Comparison of ENCODE assay signal across 16 cellular contexts in the genomic region with DNA sequence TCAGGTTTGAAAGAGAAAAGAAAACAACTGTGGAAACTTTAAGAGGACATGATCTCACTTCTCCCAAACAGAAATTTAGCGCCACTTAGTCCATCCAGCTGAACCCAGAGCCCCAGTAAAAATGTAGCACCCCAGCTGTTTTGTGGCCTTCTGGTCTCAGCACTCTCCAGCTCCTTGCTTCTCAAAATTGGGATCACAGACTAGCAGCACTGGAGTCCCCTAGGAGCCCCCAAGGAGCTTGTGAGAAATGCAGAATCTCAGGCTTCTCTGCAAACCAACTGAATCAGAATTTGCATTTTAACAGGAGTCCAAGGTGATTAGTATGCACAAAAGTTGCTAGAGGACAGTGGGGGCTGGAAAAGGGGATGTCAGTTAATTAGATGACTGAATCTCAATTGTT.
A peak's percentile ranks its signal among the peaks of the same experiment; 100 is the strongest.
DNase-seq lines count a peak whose midpoint lies in the region; ATAC-seq and TF ChIP-seq lines count a peak whose summit lies in the region.
"Had no signal": no experiment of that assay in that cellular context is flagged by ENCODE, and none has a peak within 500 bp of the region (broad histone marks: within the 10 kb centered on the region; RNA-seq: fewer than 3 reads in every experiment).

No MANE protein-coding gene starts in this region.

- H2AFZ ChIP-seq in OCI-LY3 (ENCODE audit: low read depth, low read length) (no peak overlapping the region), neuronal stem cell (ENCODE audit: low read length) (peak overlapping the region; percentile 42)
- H2AFZ ChIP-seq: GM23248 had no signal

- no peak overlapping the region for H3K27ac ChIP-seq in OCI-LY3 (ENCODE audit: low read length)
- no peak overlapping the region for H3K27ac ChIP-seq in neuronal stem cell (replicated peaks; ENCODE audit: low read length)
- H3K27ac ChIP-seq in gastrocnemius medialis = no peak overlapping the region
- H3K27ac ChIP-seq: GM23248 had no signal

- H3K9ac ChIP-seq in OCI-LY3 (ENCODE audit: low read length) = no peak overlapping the region; the same call in 1 of the 2 replicates
- no peak overlapping the region for H3K9ac ChIP-seq in neuronal stem cell (ENCODE audit: low read depth, low read length, poor library complexity)
- H3K9ac ChIP-seq: GM23248 had no signal

- H2AK5ac ChIP-seq in neuronal stem cell (ENCODE audit: low read depth, low read length) = no peak overlapping the region

- no peak overlapping the region for H4K8ac ChIP-seq in neuronal stem cell (ENCODE audit: low read depth, low read length)

- H3K4ac ChIP-seq in neuronal stem cell (ENCODE audit: low read length) = no peak overlapping the region

- no peak overlapping the region for H4K91ac ChIP-seq in neuronal stem cell (ENCODE audit: low read depth, low read length, poor library complexity)

- H2BK15ac ChIP-seq in neuronal stem cell (ENCODE audit: low read length) = no peak overlapping the region

- TF ChIP-seq POLR2A in gastrocnemius medialis (IDR thresholded peaks at IDR 0.05) = no peak

- intact Hi-C loops in gastrocnemius medialis (cut with DNase I; ENCODE audit: low total_unique reads) (no loop called here), left cardiac atrium (cut with DNase I) (no loop called here)

- H3K36me3 ChIP-seq in H7 (replicated peaks; ENCODE audit: control insufficient read depth, insufficient read depth, low read length) (no peaks in the 10 kb centered on the region), OCI-LY3 (replicated peaks; ENCODE audit: low read depth, low read length) (no peaks in the 10 kb centered on the region), neuronal stem cell (replicated peaks in 1 of 2; ENCODE audit: control insufficient read depth in 2 of 2, insufficient read depth in 2 of 2, low read length in 2 of 2) (no peaks in the 10 kb centered on the region), gastrocnemius medialis (no peaks in the 10 kb centered on the region)
- H3K36me3 ChIP-seq: MG63 had no signal

- no peak overlapping the region for H2BK5ac ChIP-seq in neuronal stem cell (ENCODE audit: low read length)

- H3K79me1 ChIP-seq in neuronal stem cell (ENCODE audit: low read depth, low read length) = no peaks in the 10 kb centered on the region

- DNase-seq in H7 = peak; percentile 6
- no peak for DNase-seq in glutamatergic neuron
- no peak for DNase-seq in neuronal stem cell (ENCODE audit: low spot score)
- no peak for DNase-seq in gastrocnemius medialis
- no peak for DNase-seq in left cardiac atrium
- DNase-seq: Caco-2, DMS53, GM23248, Karpas-422, MG63, NCI-H1092 had no signal

- H3K27me3 Mint-ChIP-seq in glutamatergic neuron (ENCODE audit: unreplicated experiment) = no peaks in the 10 kb centered on the region

- no peak overlapping the region for H3K23ac ChIP-seq in neuronal stem cell (ENCODE audit: low read depth, low read length, poor library complexity)

- H3K4me3 ChIP-seq in H7 (ENCODE audit: insufficient read depth, low read depth, low read length) (no peak overlapping the region), OCI-LY3 (ENCODE audit: low read length) (no peak overlapping the region), neuronal stem cell (ENCODE audit: low read length in 2 of 2) (no peak overlapping the region), gastrocnemius medialis (no peak overlapping the region)
- H3K4me3 ChIP-seq: GM23248, MG63 had no signal

- peak overlapping the region; percentile 9 for H3K27ac Mint-ChIP-seq in glutamatergic neuron (ENCODE audit: unreplicated experiment)
- H3K27ac Mint-ChIP-seq: CD14-positive monocyte had no signal

- ATAC-seq in gastrocnemius medialis (no peak), HG02970 (IDR thresholded peaks at IDR 0.05; ENCODE audit: low FRiP score, unreplicated experiment) (no peak), left cardiac atrium (no peak), HG02588 (IDR thresholded peaks at IDR 0.05; ENCODE audit: unreplicated experiment) (no peak)
- ATAC-seq: Panc1 had no signal

- WGBS in neuronal stem cell (ENCODE audit: extremely low coverage in 2 of 2, insufficient read length in 2 of 2, insufficient replicate concordance in 1 of 2), 2 donors = no CpG with 5 or more reads among the region's 1 CpG

- no peaks in the 10 kb centered on the region for H3K79me2 ChIP-seq in OCI-LY3 (ENCODE audit: low read length)

- in situ Hi-C loops in gastrocnemius medialis (cut with MboI; ENCODE audit: low sequenced_read_pairs in 4 of 4) = no loop called here

- TF ChIP-seq CTCF in OCI-LY3 (IDR thresholded peaks at IDR 0.05; ENCODE audit: low read depth, low read length) (no peak), glutamatergic neuron (IDR thresholded peaks at IDR 0.05; ENCODE audit: partially characterized antibody, unreplicated experiment) (no peak), gastrocnemius medialis (IDR thresholded peaks at IDR 0.05 in 4 of 5, conservative IDR thresholded peaks at IDR 0.05 in 1 of 5) (no peak)

- H3K18ac ChIP-seq in neuronal stem cell (ENCODE audit: low read length) = no peak overlapping the region

- H3K4me1 ChIP-seq in OCI-LY3 (ENCODE audit: low read length) (peaks cover 45% of the 10 kb centered on the region), neuronal stem cell (ENCODE audit: control insufficient read depth in 2 of 2, insufficient read depth in 1 of 2, low read depth in 1 of 2, low read length in 2 of 2) (peaks cover 4 to 6% of the 10 kb centered on the region in 2 donors), gastrocnemius medialis (no peaks in the 10 kb centered on the region)
- H3K4me1 ChIP-seq: Caco-2 had no signal

- no peaks in the 10 kb centered on the region for H4K20me1 ChIP-seq in OCI-LY3 (ENCODE audit: insufficient read depth, low read length)

- H2BK12ac ChIP-seq in neuronal stem cell (ENCODE audit: low read length) = no peak overlapping the region

- peak overlapping the region; percentile 56 for H3K4me2 ChIP-seq in OCI-LY3 (ENCODE audit: low read length)
- no peak overlapping the region for H3K4me2 ChIP-seq in neuronal stem cell (ENCODE audit: insufficient read depth, low read length, poor library complexity, severe bottlenecking)

- no peaks in the 10 kb centered on the region for H3K36me3 Mint-ChIP-seq in glutamatergic neuron (ENCODE audit: unreplicated experiment)
- H3K36me3 Mint-ChIP-seq: CD14-positive monocyte had no signal

- no peak overlapping the region for H3K4me3 Mint-ChIP-seq in glutamatergic neuron (ENCODE audit: unreplicated experiment)
- H3K4me3 Mint-ChIP-seq: CD14-positive monocyte had no signal

- no peak overlapping the region for H2BK120ac ChIP-seq in neuronal stem cell (ENCODE audit: low read depth, low read length)

- H3K9me3 Mint-ChIP-seq in glutamatergic neuron (ENCODE audit: unreplicated experiment) = no peaks in the 10 kb centered on the region

- no peak overlapping the region for H3K14ac ChIP-seq in neuronal stem cell (ENCODE audit: low read length)

- peaks cover 12% of the 10 kb centered on the region for H3K4me1 Mint-ChIP-seq in glutamatergic neuron (ENCODE audit: low read depth, unreplicated experiment)
- H3K4me1 Mint-ChIP-seq: CD14-positive monocyte had no signal

- H3K27me3 ChIP-seq in H7 (ENCODE audit: control insufficient read depth, insufficient read depth, low read length) = no peaks in the 10 kb centered on the region
- no peaks in the 10 kb centered on the region for H3K27me3 ChIP-seq in OCI-LY3 (ENCODE audit: low read depth, low read length)
- no peaks in the 10 kb centered on the region for H3K27me3 ChIP-seq in neuronal stem cell (ENCODE audit: control insufficient read depth in 3 of 3, insufficient read depth in 3 of 3, low read depth in 1 of 3, low read length in 3 of 3)
- no peaks in the 10 kb centered on the region for H3K27me3 ChIP-seq in gastrocnemius medialis
- H3K27me3 ChIP-seq: MG63 had no signal

- H3K9me3 ChIP-seq in OCI-LY3 (ENCODE audit: insufficient read depth, low read length) (0 out of 2 replicates have a peak, but pooled peaks cover 3% of the 10 kb centered on the region), neuronal stem cell (replicated peaks in 1 of 2; ENCODE audit: control insufficient read depth in 2 of 2, insufficient read depth in 1 of 2, low read depth in 1 of 2, low read length in 2 of 2) (no peaks in the 10 kb centered on the region), gastrocnemius medialis (no peaks in the 10 kb centered on the region)
- H3K9me3 ChIP-seq: Caco-2, MG63 had no signal
